Comparison of ENCODE assay signal across 21 cellular contexts in genomic region chr7:26567263-26567662, GRCh38.
"Had no signal": no experiment of that assay in that cellular context is flagged by ENCODE, and none has a peak within 500 bp of the region (broad histone marks: within the 10 kb centered on the region; RNA-seq: fewer than 3 reads in every experiment).

No MANE protein-coding gene starts in this region.

- H3K4me1 ChIP-seq: esophagus muscularis mucosa, right lobe of liver, vagina had no signal

- FAIRE-seq: bronchial epithelial cell, keratinocyte had no signal

- H3K27me3 ChIP-seq: ovary, right lobe of liver, vagina had no signal

- H3K27ac ChIP-seq: esophagus muscularis mucosa, ovary, right lobe of liver, thoracic aorta, vagina had no signal

- DNase-seq: activated CD4-positive, alpha-beta T cell treated with anti-CD3 and anti-CD28 coated beads, Interleukin-2, amount 50 U/mL, for 1 hour; activated CD8-positive, alpha-beta T cell treated with anti-CD3 and anti-CD28 coated beads for 36 hours; activated effector memory CD4-positive, alpha-beta T cell treated with Interleukin-2 at 50 U/mL for 16 hours; activated naive CD4-positive, alpha-beta T cell treated with Interleukin-2 at 50 U/mL for 16 hours; activated T-cell treated with anti-CD3 and anti-CD28 coated beads, Interleukin-2, amount 50 U/mL, for 72 hours; anterior cingulate cortex; foreskin melanocyte; left cardiac atrium; midbrain; naive thymus-derived CD4-positive, alpha-beta T cell; ovary; right lobe of liver; stimulated activated CD4-positive, alpha-beta T cell treated with anti-CD3 and anti-CD28 coated beads, Interleukin-2, amount 100 ng/mL, for 48 hours; stimulated activated naive CD8-positive, alpha-beta T cell treated with anti-CD3 and anti-CD28 coated beads, Interleukin-15, Interleukin-2, amounts not matched to agents 100 U/mL and 50 U/mL, for 24 hours; T-helper 1 cell; T-helper 9 cell had no signal

- ATAC-seq: activated CD8-positive, alpha-beta T cell treated with anti-CD3 and anti-CD28 coated beads for 36 hours; activated T-cell treated with anti-CD3 and anti-CD28 coated beads, Interleukin-2, amount 50 U/mL, for 72 hours; left cardiac atrium; naive thymus-derived CD4-positive, alpha-beta T cell; right lobe of liver; stimulated activated naive CD8-positive, alpha-beta T cell treated with anti-CD3 and anti-CD28 coated beads, Interleukin-15, Interleukin-2, amounts not matched to agents 100 U/mL and 50 U/mL, for 24 hours had no signal
